ENCODE assay signal across 2 cellular contexts in genomic region chr7:20786049-20786412, GRCh38.
TF ChIP-seq lines count a peak whose summit lies in the region.

No MANE protein-coding gene starts in this region.

TF ChIP-seq in SK-N-SH, 30 proteins besides CTCF, POLR2A, EP300 and RAD21 (continued from another document):
- no peak for TF ChIP-seq ZBTB33 (IDR thresholded peaks at IDR 0.05; ENCODE audit: borderline replicate concordance, low read depth)
- TF ChIP-seq GABPA (IDR thresholded peaks at IDR 0.05; ENCODE audit: low read depth) = no peak
- no peak for TF ChIP-seq MEF2A (IDR thresholded peaks at IDR 0.05; ENCODE audit: borderline replicate concordance, low read depth)

TF ChIP-seq in SK-N-SH treated with all-trans-retinoic acid at 6 μM for 48 hours, 23 proteins besides CTCF, POLR2A, EP300 and RAD21 (continued from another document):
- TF ChIP-seq BACH2 (CRISPR knock-in tag; IDR thresholded peaks at IDR 0.05; ENCODE audit: borderline replicate concordance) (no peak), TSHZ2 (CRISPR knock-in tag; IDR thresholded peaks at IDR 0.05) (no peak), CSRNP3 (CRISPR knock-in tag; IDR thresholded peaks at IDR 0.05) (no peak), ARNTL (CRISPR knock-in tag; IDR thresholded peaks at IDR 0.05; ENCODE audit: borderline replicate concordance, low read depth) (no peak)
